In the genomic region with DNA sequence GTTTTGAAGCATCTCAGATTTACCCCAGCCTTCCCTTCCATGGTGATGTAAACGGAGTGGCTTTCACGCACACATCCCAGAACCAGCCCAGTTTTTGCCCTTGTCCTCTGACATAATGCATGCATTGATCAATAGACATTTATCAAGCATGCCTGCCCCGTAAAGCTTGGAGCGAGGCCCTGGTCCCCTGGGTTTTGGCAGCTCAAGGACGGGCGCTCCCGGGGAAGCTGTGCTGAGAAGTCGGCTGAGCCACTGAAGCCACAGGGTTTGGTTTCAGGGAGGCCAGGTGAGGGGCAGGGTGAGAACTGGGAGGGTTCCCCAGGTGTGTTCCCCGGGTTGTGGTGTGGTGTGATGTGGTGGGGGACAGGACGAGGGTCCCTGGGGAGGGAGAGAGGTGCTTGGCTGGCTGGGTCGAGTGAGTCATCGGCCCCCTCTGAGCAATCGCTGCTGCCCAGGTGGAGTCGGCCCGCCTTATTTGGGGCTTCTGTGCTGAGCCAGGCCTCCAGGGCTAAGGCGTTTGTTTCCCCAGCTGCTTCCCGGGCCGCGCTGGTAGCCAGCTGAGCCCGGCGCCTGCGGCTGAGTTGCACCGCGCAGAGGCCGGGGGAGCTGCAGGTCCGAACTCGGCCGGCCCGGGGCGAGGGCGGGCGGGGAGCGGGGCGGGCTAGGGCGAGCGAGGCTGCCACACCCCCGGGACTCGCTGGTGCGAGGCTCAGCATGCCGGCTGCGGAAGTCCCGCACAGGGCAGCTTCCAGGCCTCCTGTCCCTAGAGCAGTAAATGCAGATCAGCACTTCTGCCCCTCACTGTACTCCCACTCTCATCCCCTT, we compare ENCODE assay signal across 1 cellular context.
TF ChIP-seq lines count a peak whose summit lies in the region.

No MANE protein-coding gene starts in this region.

TF ChIP-seq in K562, 482 proteins besides CTCF, POLR2A, EP300 and RAD21 (continued from another document and continues in another):
- TF ChIP-seq, protein P1, sequence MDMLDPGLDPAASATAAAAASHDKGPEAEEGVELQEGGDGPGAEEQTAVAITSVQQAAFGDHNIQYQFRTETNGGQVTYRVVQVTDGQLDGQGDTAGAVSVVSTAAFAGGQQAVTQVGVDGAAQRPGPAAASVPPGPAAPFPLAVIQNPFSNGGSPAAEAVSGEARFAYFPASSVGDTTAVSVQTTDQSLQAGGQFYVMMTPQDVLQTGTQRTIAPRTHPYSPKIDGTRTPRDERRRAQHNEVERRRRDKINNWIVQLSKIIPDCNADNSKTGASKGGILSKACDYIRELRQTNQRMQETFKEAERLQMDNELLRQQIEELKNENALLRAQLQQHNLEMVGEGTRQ (CRISPR knock-in tag; IDR thresholded peaks at IDR 0.05), result no peak
- TF ChIP-seq, protein P2, sequence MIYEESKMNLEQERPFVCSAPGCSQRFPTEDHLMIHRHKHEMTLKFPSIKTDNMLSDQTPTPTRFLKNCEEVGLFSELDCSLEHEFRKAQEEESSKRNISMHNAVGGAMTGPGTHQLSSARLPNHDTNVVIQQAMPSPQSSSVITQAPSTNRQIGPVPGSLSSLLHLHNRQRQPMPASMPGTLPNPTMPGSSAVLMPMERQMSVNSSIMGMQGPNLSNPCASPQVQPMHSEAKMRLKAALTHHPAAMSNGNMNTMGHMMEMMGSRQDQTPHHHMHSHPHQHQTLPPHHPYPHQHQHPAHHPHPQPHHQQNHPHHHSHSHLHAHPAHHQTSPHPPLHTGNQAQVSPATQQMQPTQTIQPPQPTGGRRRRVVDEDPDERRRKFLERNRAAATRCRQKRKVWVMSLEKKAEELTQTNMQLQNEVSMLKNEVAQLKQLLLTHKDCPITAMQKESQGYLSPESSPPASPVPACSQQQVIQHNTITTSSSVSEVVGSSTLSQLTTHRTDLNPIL (CRISPR knock-in tag; IDR thresholded peaks at IDR 0.05), result no peak
- TF ChIP-seq KLF16 (IDR thresholded peaks at IDR 0.05), result peak; percentile 94
- peak; percentile 50 to 62 for TF ChIP-seq RCOR1 (IDR thresholded peaks at IDR 0.05; ENCODE audit: borderline replicate concordance in 1 of 2, low read depth in 2 of 2, low read length in 2 of 2)
- TF ChIP-seq TCF7 (IDR thresholded peaks at IDR 0.05; ENCODE audit: borderline replicate concordance), result 0 out of 2 replicates have a peak, but pooled peaks have one; percentile 55
- TF ChIP-seq, protein P3, sequence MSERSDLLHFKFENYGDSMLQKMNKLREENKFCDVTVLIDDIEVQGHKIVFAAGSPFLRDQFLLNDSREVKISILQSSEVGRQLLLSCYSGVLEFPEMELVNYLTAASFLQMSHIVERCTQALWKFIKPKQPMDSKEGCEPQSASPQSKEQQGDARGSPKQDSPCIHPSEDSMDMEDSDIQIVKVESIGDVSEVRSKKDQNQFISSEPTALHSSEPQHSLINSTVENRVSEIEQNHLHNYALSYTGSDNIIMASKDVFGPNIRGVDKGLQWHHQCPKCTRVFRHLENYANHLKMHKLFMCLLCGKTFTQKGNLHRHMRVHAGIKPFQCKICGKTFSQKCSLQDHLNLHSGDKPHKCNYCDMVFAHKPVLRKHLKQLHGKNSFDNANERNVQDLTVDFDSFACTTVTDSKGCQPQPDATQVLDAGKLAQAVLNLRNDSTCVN (CRISPR knock-in tag; IDR thresholded peaks at IDR 0.05), result no peak
- TF ChIP-seq, protein P4, sequence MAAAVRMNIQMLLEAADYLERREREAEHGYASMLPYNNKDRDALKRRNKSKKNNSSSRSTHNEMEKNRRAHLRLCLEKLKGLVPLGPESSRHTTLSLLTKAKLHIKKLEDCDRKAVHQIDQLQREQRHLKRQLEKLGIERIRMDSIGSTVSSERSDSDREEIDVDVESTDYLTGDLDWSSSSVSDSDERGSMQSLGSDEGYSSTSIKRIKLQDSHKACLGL (CRISPR knock-in tag; IDR thresholded peaks at IDR 0.05; ENCODE audit: borderline replicate concordance, poor library complexity, severe bottlenecking), result no peak
- no peak for TF ChIP-seq TOE1 (IDR thresholded peaks at IDR 0.05; ENCODE audit: borderline replicate concordance)
- TF ChIP-seq TOE1 (CRISPR knock-in tag; IDR thresholded peaks at IDR 0.05; ENCODE audit: borderline replicate concordance, low read depth), result 0 out of 2 replicates have a peak, but pooled peaks have one; percentile 35
- TF ChIP-seq CHD1 (IDR thresholded peaks at IDR 0.05; ENCODE audit: low read length), result peak; percentile 29
- no peak for TF ChIP-seq ZBTB8A (IDR thresholded peaks at IDR 0.05; ENCODE audit: partially characterized antibody)
- TF ChIP-seq SRSF3 (IDR thresholded peaks at IDR 0.05; ENCODE audit: insufficient read depth, low read length), result no peak
- TF ChIP-seq SP2 (IDR thresholded peaks at IDR 0.05; ENCODE audit: extremely low read depth, low read depth, low read length, poor library complexity, severe bottlenecking), result no peak
- TF ChIP-seq, protein P5, sequence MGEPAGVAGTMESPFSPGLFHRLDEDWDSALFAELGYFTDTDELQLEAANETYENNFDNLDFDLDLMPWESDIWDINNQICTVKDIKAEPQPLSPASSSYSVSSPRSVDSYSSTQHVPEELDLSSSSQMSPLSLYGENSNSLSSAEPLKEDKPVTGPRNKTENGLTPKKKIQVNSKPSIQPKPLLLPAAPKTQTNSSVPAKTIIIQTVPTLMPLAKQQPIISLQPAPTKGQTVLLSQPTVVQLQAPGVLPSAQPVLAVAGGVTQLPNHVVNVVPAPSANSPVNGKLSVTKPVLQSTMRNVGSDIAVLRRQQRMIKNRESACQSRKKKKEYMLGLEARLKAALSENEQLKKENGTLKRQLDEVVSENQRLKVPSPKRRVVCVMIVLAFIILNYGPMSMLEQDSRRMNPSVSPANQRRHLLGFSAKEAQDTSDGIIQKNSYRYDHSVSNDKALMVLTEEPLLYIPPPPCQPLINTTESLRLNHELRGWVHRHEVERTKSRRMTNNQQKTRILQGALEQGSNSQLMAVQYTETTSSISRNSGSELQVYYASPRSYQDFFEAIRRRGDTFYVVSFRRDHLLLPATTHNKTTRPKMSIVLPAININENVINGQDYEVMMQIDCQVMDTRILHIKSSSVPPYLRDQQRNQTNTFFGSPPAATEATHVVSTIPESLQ (CRISPR knock-in tag; IDR thresholded peaks at IDR 0.05), result no peak
- TF ChIP-seq, protein P6, sequence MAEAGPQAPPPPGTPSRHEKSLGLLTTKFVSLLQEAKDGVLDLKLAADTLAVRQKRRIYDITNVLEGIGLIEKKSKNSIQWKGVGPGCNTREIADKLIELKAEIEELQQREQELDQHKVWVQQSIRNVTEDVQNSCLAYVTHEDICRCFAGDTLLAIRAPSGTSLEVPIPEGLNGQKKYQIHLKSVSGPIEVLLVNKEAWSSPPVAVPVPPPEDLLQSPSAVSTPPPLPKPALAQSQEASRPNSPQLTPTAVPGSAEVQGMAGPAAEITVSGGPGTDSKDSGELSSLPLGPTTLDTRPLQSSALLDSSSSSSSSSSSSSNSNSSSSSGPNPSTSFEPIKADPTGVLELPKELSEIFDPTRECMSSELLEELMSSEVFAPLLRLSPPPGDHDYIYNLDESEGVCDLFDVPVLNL (CRISPR knock-in tag; IDR thresholded peaks at IDR 0.05; ENCODE audit: low read depth), result 0 out of 2 replicates have a peak, but pooled peaks have one; percentile 60
- TF ChIP-seq KLF10 (CRISPR knock-in tag; IDR thresholded peaks at IDR 0.05), result no peak
- no peak for TF ChIP-seq MIER1 (IDR thresholded peaks at IDR 0.05; ENCODE audit: low read depth)
- TF ChIP-seq POLR2G (IDR thresholded peaks at IDR 0.05; ENCODE audit: low read depth, low read length), result peak; percentile 63
- TF ChIP-seq CCAR2 (IDR thresholded peaks at IDR 0.05; ENCODE audit: low read depth, low read length), result no peak
- TF ChIP-seq, protein P7, sequence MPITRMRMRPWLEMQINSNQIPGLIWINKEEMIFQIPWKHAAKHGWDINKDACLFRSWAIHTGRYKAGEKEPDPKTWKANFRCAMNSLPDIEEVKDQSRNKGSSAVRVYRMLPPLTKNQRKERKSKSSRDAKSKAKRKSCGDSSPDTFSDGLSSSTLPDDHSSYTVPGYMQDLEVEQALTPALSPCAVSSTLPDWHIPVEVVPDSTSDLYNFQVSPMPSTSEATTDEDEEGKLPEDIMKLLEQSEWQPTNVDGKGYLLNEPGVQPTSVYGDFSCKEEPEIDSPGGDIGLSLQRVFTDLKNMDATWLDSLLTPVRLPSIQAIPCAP (CRISPR knock-in tag; IDR thresholded peaks at IDR 0.05; ENCODE audit: borderline replicate concordance), result no peak
- no peak for TF ChIP-seq NR3C1 (CRISPR knock-in tag; IDR thresholded peaks at IDR 0.05)
- peak; percentile 92 for TF ChIP-seq FOSL1 (tag; conservative IDR thresholded peaks at IDR 0.05)
- TF ChIP-seq MTF1 (CRISPR knock-in tag; IDR thresholded peaks at IDR 0.05; ENCODE audit: borderline replicate concordance), result no peak
- TF ChIP-seq, protein P8, sequence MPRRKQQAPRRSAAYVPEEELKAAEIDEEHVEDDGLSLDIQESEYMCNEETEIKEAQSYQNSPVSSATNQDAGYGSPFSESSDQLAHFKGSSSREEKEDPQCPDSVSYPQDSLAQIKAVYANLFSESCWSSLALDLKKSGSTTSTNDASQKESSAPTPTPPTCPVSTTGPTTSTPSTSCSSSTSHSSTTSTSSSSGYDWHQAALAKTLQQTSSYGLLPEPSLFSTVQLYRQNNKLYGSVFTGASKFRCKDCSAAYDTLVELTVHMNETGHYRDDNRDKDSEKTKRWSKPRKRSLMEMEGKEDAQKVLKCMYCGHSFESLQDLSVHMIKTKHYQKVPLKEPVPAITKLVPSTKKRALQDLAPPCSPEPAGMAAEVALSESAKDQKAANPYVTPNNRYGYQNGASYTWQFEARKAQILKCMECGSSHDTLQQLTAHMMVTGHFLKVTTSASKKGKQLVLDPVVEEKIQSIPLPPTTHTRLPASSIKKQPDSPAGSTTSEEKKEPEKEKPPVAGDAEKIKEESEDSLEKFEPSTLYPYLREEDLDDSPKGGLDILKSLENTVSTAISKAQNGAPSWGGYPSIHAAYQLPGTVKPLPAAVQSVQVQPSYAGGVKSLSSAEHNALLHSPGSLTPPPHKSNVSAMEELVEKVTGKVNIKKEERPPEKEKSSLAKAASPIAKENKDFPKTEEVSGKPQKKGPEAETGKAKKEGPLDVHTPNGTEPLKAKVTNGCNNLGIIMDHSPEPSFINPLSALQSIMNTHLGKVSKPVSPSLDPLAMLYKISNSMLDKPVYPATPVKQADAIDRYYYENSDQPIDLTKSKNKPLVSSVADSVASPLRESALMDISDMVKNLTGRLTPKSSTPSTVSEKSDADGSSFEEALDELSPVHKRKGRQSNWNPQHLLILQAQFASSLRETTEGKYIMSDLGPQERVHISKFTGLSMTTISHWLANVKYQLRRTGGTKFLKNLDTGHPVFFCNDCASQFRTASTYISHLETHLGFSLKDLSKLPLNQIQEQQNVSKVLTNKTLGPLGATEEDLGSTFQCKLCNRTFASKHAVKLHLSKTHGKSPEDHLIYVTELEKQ (CRISPR knock-in tag; IDR thresholded peaks at IDR 0.05), result no peak
- TF ChIP-seq, protein P9, sequence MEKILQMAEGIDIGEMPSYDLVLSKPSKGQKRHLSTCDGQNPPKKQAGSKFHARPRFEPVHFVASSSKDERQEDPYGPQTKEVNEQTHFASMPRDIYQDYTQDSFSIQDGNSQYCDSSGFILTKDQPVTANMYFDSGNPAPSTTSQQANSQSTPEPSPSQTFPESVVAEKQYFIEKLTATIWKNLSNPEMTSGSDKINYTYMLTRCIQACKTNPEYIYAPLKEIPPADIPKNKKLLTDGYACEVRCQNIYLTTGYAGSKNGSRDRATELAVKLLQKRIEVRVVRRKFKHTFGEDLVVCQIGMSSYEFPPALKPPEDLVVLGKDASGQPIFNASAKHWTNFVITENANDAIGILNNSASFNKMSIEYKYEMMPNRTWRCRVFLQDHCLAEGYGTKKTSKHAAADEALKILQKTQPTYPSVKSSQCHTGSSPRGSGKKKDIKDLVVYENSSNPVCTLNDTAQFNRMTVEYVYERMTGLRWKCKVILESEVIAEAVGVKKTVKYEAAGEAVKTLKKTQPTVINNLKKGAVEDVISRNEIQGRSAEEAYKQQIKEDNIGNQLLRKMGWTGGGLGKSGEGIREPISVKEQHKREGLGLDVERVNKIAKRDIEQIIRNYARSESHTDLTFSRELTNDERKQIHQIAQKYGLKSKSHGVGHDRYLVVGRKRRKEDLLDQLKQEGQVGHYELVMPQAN (IDR thresholded peaks at IDR 0.05; ENCODE audit: borderline replicate concordance), result 0 out of 2 replicates have a peak, but pooled peaks have one; percentile 30
- TF ChIP-seq PYGO2 (tag; IDR thresholded peaks at IDR 0.05), result no peak
- peak; percentile 63 for TF ChIP-seq RBBP5 (IDR thresholded peaks at IDR 0.05; ENCODE audit: borderline replicate concordance, insufficient read depth, low read length, poor library complexity, severe bottlenecking)
- TF ChIP-seq CBX3 (IDR thresholded peaks at IDR 0.05; ENCODE audit: borderline replicate concordance in 1 of 2, low read length in 2 of 2), result peak in 1 of 2 experiments; percentile 65; a peak in 1 of 3 replicates
- TF ChIP-seq, protein P10, sequence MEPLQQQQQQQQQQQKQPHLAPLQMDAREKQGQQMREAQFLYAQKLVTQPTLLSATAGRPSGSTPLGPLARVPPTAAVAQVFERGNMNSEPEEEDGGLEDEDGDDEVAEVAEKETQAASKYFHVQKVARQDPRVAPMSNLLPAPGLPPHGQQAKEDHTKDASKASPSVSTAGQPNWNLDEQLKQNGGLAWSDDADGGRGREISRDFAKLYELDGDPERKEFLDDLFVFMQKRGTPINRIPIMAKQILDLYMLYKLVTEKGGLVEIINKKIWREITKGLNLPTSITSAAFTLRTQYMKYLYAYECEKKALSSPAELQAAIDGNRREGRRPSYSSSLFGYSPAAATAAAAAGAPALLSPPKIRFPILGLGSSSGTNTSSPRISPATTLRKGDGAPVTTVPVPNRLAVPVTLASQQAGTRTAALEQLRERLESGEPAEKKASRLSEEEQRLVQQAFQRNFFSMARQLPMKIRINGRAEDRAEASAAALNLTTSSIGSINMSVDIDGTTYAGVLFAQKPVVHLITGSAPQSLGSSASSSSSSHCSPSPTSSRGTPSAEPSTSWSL (CRISPR knock-in tag; IDR thresholded peaks at IDR 0.05; ENCODE audit: borderline replicate concordance), result no peak
- TF ChIP-seq SAFB (IDR thresholded peaks at IDR 0.05; ENCODE audit: borderline replicate concordance, low read depth, low read length), result no peak
- TF ChIP-seq HDAC3 (IDR thresholded peaks at IDR 0.05; ENCODE audit: borderline replicate concordance, partially characterized antibody), result no peak
- TF ChIP-seq, protein P11, sequence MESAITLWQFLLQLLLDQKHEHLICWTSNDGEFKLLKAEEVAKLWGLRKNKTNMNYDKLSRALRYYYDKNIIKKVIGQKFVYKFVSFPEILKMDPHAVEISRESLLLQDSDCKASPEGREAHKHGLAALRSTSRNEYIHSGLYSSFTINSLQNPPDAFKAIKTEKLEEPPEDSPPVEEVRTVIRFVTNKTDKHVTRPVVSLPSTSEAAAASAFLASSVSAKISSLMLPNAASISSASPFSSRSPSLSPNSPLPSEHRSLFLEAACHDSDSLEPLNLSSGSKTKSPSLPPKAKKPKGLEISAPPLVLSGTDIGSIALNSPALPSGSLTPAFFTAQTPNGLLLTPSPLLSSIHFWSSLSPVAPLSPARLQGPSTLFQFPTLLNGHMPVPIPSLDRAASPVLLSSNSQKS (CRISPR knock-in tag; IDR thresholded peaks at IDR 0.05), result no peak
- TF ChIP-seq ZNF507 (tag; conservative IDR thresholded peaks at IDR 0.05), result no peak
- peak; percentile 95 for TF ChIP-seq NCOR1 (IDR thresholded peaks at IDR 0.05)
- TF ChIP-seq, protein P12, sequence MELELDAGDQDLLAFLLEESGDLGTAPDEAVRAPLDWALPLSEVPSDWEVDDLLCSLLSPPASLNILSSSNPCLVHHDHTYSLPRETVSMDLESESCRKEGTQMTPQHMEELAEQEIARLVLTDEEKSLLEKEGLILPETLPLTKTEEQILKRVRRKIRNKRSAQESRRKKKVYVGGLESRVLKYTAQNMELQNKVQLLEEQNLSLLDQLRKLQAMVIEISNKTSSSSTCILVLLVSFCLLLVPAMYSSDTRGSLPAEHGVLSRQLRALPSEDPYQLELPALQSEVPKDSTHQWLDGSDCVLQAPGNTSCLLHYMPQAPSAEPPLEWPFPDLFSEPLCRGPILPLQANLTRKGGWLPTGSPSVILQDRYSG (tag; conservative IDR thresholded peaks at IDR 0.05; ENCODE audit: low read depth), result no peak
- TF ChIP-seq FOXA1 (IDR thresholded peaks at IDR 0.05; ENCODE audit: borderline replicate concordance), result no peak
- TF ChIP-seq NELFE (IDR thresholded peaks at IDR 0.05; ENCODE audit: insufficient read depth, insufficient read length), result no peak
- no peak for TF ChIP-seq THRAP3 (IDR thresholded peaks at IDR 0.05; ENCODE audit: borderline replicate concordance)
